Comparison of ENCODE assay signal across 17 cellular contexts in the genomic region with DNA sequence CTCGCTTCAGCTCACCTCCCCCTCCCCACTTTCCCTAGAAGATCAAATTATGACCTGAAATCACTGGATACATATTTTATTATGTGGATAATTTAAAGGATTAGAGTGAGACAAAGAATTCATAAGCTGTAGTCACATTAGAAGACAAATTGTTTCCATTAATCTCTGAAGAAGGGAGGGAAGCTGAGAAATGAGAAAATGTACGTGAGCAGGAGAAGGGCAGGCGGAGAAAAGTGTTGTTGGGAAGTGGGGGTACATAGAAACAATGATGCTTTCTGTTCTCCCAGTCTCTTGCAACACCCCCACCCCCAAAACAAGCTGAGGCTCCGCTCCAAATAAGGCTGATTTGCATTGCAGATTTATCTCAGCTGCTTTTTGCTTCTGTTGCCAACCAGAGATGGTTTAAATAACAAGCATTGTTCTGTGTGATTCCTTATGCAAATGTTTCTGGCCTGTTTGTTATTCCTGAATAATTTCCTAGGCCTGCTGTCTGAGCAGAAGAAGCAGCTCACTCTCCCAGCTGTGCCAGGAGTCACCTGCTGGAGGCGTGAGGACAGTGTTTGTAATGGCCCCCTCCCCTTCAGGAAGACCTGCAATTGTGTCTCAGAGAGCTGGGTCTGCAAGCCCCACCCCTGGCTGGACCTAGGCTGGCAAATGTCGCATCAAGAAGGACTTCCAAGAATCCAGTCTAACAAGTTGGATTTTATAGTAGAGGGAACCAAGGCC.
DNase-seq lines count a peak whose midpoint lies in the region; ATAC-seq and TF ChIP-seq lines count a peak whose summit lies in the region.
"Had no signal": no experiment of that assay in that cellular context is flagged by ENCODE, and none has a peak within 500 bp of the region (broad histone marks: within the 10 kb centered on the region; RNA-seq: fewer than 3 reads in every experiment).

No MANE protein-coding gene starts in this region.

- H3K36me3 ChIP-seq in neural cell (ENCODE audit: insufficient read depth, low read length) (no peaks in the 10 kb centered on the region), A673 (ENCODE audit: insufficient read depth, low read length, poor library complexity, severe bottlenecking) (no peaks in the 10 kb centered on the region)
- H3K36me3 ChIP-seq: SJSA1, upper lobe of right lung had no signal

- no peaks in the 10 kb centered on the region for H4K20me1 ChIP-seq in neural cell (ENCODE audit: insufficient read depth)

- TF ChIP-seq EP300 in neural cell (conservative IDR thresholded peaks at IDR 0.05; ENCODE audit: poor library complexity, severe bottlenecking) = no peak

- H3F3A ChIP-seq in neural cell (ENCODE audit: insufficient read depth, low read length, poor library complexity, severe bottlenecking) = no peaks in the 10 kb centered on the region

- H3K27me3 ChIP-seq in neural cell (ENCODE audit: insufficient read depth, low read depth, low read length) (no peaks in the 10 kb centered on the region), A673 (replicated peaks; ENCODE audit: insufficient read depth, low read depth, low read length, poor library complexity) (no peaks in the 10 kb centered on the region)
- H3K27me3 ChIP-seq: upper lobe of right lung had no signal

- H3K4me3 ChIP-seq in neural cell (ENCODE audit: low read length) (no peak overlapping the region), A673 (ENCODE audit: low read depth, low read length, poor library complexity, severe bottlenecking) (no peak overlapping the region)
- H3K4me3 ChIP-seq: SJSA1, skin epidermis, upper lobe of right lung had no signal

- TF ChIP-seq CTCF in neural cell (IDR thresholded peaks at IDR 0.05; ENCODE audit: poor library complexity, severe bottlenecking) = peak; percentile 24
- no peak for TF ChIP-seq CTCF in A673 (conservative IDR thresholded peaks at IDR 0.05; ENCODE audit: low read depth, low read length)

- peaks cover 9% of the 10 kb centered on the region for H3K4me1 ChIP-seq in A673 (ENCODE audit: insufficient read depth, low read length, poor library complexity, severe bottlenecking)
- H3K4me1 ChIP-seq: SJSA1, upper lobe of right lung had no signal

- H2AFZ ChIP-seq in neural cell (ENCODE audit: low read depth, low read length) = peak overlapping the region; percentile 12

- H3K9me3 ChIP-seq in neural cell (ENCODE audit: low read length) = no peaks in the 10 kb centered on the region
- no peaks in the 10 kb centered on the region for H3K9me3 ChIP-seq in A673 (ENCODE audit: low read depth, low read length, poor library complexity, severe bottlenecking)
- H3K9me3 ChIP-seq: SJSA1, upper lobe of right lung had no signal

- intact Hi-C loops in head of caudate nucleus (cut with DNase I) (no loop called here), A673 (cut with micrococcal nuclease; ENCODE audit: unreplicated experiment) (no loop called here)

- peak; percentile 24 for TF ChIP-seq RAD21 in neural cell (conservative IDR thresholded peaks at IDR 0.05)

- POLR2A ChIA-PET in A673 (lab: Charles Lee; ENCODE audit: low non-redundant PET) = no interaction called here

- H3K9ac ChIP-seq in neural cell (ENCODE audit: low read length) = peak overlapping the region; percentile 24

- CTCF ChIA-PET in A673 (lab: Charles Lee) = interaction anchor here (0.7 kb wide), 1 partner anchor 157 kb away, joined by 9 read pairs; no protein-coding TSS in a partner anchor

- H3K27ac ChIP-seq in neural cell (ENCODE audit: low read length) = peak overlapping the region; percentile 28
- no peak overlapping the region for H3K27ac ChIP-seq in A673 (ENCODE audit: low read depth, low read length, poor library complexity, severe bottlenecking)
- H3K27ac ChIP-seq: SJSA1, skin epidermis, upper lobe of right lung had no signal

- DNase-seq in C1 segment of cervical spinal cord (lab: John Stamatoyannopoulos, UW) (peak in 12 of 14 donors; percentile 25 to 91 (median 74)), NCI-H69 (lab: John Stamatoyannopoulos, UW) (peak; percentile 12), head of caudate nucleus (peak; percentile 40 to 94 (median 86)), GOT3 (lab: John Stamatoyannopoulos, UW) (no peak), A673 (ENCODE audit: low spot score) (no peak), COLO668 (lab: John Stamatoyannopoulos, UW; ENCODE audit: unreplicated experiment) (no peak)
- DNase-seq: activated CD4-positive, alpha-beta T cell treated with anti-CD3 and anti-CD28 coated beads, Interleukin-2, amount 50 U/mL, for 48 hours; activated T-cell treated with anti-CD3 and anti-CD28 coated beads, Interleukin-2, amount 50 U/mL, for 4 hours; DMS153; NCI-H345; OCI-M1; upper lobe of right lung had no signal

- no peaks in the 10 kb centered on the region for H3K79me2 ChIP-seq in neural cell (replicated peaks; ENCODE audit: insufficient read depth, low read length)

- BruUV-seq in A673 (replicated peaks; lab: Mats Ljungman, UMichigan) = no TSS peak

- no peaks in the 10 kb centered on the region for H3K9me2 ChIP-seq in neural cell (ENCODE audit: insufficient read depth, low read length)

- ATAC-seq in GM18909 (IDR thresholded peaks at IDR 0.05; ENCODE audit: poor library complexity, unreplicated experiment) = no peak
- ATAC-seq: activated naive CD4-positive, alpha-beta T cell treated with anti-CD3 and anti-CD28 coated beads, Interleukin-2, amount 50 U/mL, for 72 hours; activated T-cell treated with anti-CD3 and anti-CD28 coated beads, Interleukin-2, amount 50 U/mL, for 4 hours; upper lobe of right lung had no signal

- no peak overlapping the region for H3K4me2 ChIP-seq in neural cell (ENCODE audit: low read length)

TF ChIP-seq in neural cell, 6 proteins besides CTCF, POLR2A, EP300 and RAD21:
- TF ChIP-seq TAF1 (IDR thresholded peaks at IDR 0.05; ENCODE audit: low read depth) = no peak
- no peak for TF ChIP-seq SMC3 (conservative IDR thresholded peaks at IDR 0.05; ENCODE audit: poor library complexity)
- TF ChIP-seq REST (IDR thresholded peaks at IDR 0.05; ENCODE audit: borderline replicate concordance) = no peak
- no peak for TF ChIP-seq MXI1 (conservative IDR thresholded peaks at IDR 0.05; ENCODE audit: poor library complexity, severe bottlenecking)
- TF ChIP-seq POLR2AphosphoS5 (IDR thresholded peaks at IDR 0.05) = no peak
- no peak for TF ChIP-seq EZH2 (IDR thresholded peaks at IDR 0.05; ENCODE audit: borderline replicate concordance, insufficient read depth, low read length, poor library complexity, severe bottlenecking)

Comparison
In these comparisons a context has a peak if more than half of its experiments do, and no peak if none do; other contexts are left out.
1. DNase-seq: peak in C1 segment of cervical spinal cord (12 of 14), NCI-H69 (single experiment) and head of caudate nucleus (42 of 42); none in GOT3 (single experiment), A673 (single experiment) and COLO668 (single experiment).